Comparison of ENCODE assay signal across 8 cellular contexts in genomic region chr13:23480324-23480723, GRCh38.
"Had no signal": no experiment of that assay in that cellular context is flagged by ENCODE, and none has a peak within 500 bp of the region (broad histone marks: within the 10 kb centered on the region; RNA-seq: fewer than 3 reads in every experiment).

No MANE protein-coding gene starts in this region.

- H3K9me3 ChIP-seq: HAP-1 had no signal

- H3K4me3 ChIP-seq: GM23248, HAP-1 had no signal

- FAIRE-seq: HepG2 had no signal

- H3K27ac ChIP-seq: GM23248, HL-60 had no signal

- DNase-seq: GM23248, GOT3, H7, KBM-7 had no signal

- H3K4me1 ChIP-seq: HAP-1 had no signal

- H3K36me3 ChIP-seq: HAP-1 had no signal

- ATAC-seq: HCT116, HepG2 had no signal
